ENCODE assay signal across 8 cellular contexts in the genomic region with DNA sequence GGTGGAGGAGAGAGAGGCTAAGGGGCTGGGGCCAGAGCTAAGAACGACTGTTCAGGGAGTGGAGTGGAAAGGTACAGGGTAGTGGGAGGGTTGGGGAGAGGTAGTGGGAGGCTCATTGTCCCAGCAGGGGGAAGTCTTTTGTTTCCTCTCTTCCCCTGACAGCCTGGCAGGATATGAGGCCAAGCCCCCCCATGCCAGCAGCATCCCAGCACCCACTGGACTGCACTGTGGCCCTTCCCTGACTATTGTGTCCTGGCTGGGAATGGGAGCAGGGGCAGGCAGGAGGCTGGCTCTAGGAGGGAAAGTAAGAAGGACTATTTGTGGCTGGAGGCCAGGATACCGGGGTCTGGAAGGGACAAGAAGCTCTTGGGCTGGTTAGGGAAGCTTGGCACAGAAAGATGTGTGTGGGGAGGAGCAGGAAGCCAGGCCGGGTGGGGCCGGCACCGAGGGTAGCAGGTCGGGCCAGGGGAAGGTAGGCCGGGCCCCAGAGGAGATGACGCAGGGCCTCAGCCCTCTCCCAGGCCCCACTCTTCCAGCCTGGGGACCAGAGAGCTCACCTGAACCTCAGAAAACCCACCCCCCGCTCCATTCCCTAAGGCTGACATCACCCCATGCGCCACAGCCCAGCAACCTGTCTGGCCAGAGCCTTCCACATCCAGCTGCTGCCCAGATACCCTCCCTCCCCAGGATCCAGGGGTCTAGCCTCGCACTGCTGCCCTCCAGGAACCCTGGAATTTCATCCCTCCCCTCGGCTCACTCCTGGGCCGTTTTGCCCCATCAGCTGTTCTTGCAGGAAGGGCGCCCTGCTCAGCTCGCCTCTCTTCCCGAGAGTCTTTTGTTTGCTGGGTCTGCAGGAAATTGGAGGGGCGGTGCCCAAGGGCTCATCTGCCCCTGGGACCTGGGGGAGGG. TPM values are rescaled to one million over a fixed set of nuclear protein-coding genes. Genes with fewer than 3 reads are reported as not detected.
DNase-seq lines count a peak whose midpoint lies in the region; ATAC-seq and TF ChIP-seq lines count a peak whose summit lies in the region.

No MANE protein-coding gene starts in this region.

- peak overlapping the region; percentile 85 to 86 for H3K27ac ChIP-seq in uterus

- H3K4me1 Mint-ChIP-seq in activated T-cell treated with anti-CD3 and anti-CD28 coated beads, Interleukin-2, amount 50 U/mL, for 72 hours (ENCODE audit: low read depth) = peaks cover 11% of the 10 kb centered on the region
- H3K4me1 Mint-ChIP-seq in dendritic cell treated with granulocyte-macrophage colony-stimulating factor and Interleukin-4, amounts not matched to agents 40 ng/mL and 50 ng/mL, for 4 days (ENCODE audit: low read depth) = peaks cover 18% of the 10 kb centered on the region

- ATAC-seq in activated T-cell treated with anti-CD3 and anti-CD28 coated beads, Interleukin-2, amount 50 U/mL, for 72 hours (replicated peaks in 1 of 2) = no peak
- no peak for ATAC-seq in GM21447 (IDR thresholded peaks at IDR 0.05; ENCODE audit: unreplicated experiment)

- H3K4me3 ChIP-seq in uterus = no peak overlapping the region

- H3K9me3 ChIP-seq in uterus = no peaks in the 10 kb centered on the region

- no peak for TF ChIP-seq CTCF in uterus (IDR thresholded peaks at IDR 0.05)

- DNase-seq in activated T-cell treated with anti-CD3 and anti-CD28 coated beads, Interleukin-2, amount 50 U/mL, for 72 hours = no peak
- DNase-seq in activated T-cell treated with anti-CD3 and anti-CD28 coated beads, Interleukin-2, amount 50 U/mL, for 48 hours = no peak
- DNase-seq in lung microvascular endothelial cell (ENCODE audit: low read depth in 2 of 2) = peak; percentile 57 to 95
- DNase-seq in uterus = peak; percentile 41 to 85
- DNase-seq in SKM-1 treated with dmso at 0.1 percent for 144 hours (lab: John Stamatoyannopoulos, UW; ENCODE audit: unreplicated experiment) = no peak
- no peak for DNase-seq in stimulated activated CD4-positive, alpha-beta T cell treated with anti-CD3 and anti-CD28 coated beads, Interleukin-15, amount 100 ng/mL, for 24 hours

- no peaks in the 10 kb centered on the region for H3K27me3 Mint-ChIP-seq in activated T-cell treated with anti-CD3 and anti-CD28 coated beads, Interleukin-2, amount 50 U/mL, for 72 hours (ENCODE audit: low read depth)
- peaks cover 17% of the 10 kb centered on the region for H3K27me3 Mint-ChIP-seq in dendritic cell treated with granulocyte-macrophage colony-stimulating factor and Interleukin-4, amounts not matched to agents 40 ng/mL and 50 ng/mL, for 4 days

- TF ChIP-seq POLR2A in uterus (IDR thresholded peaks at IDR 0.05) = no peak

- H3K9me3 Mint-ChIP-seq in activated T-cell treated with anti-CD3 and anti-CD28 coated beads, Interleukin-2, amount 50 U/mL, for 72 hours = no peaks in the 10 kb centered on the region
- H3K9me3 Mint-ChIP-seq in dendritic cell treated with granulocyte-macrophage colony-stimulating factor and Interleukin-4, amounts not matched to agents 40 ng/mL and 50 ng/mL, for 4 days = no peaks in the 10 kb centered on the region

- intact Hi-C loops in dendritic cell treated with granulocyte-macrophage colony-stimulating factor and Interleukin-4, amounts not matched to agents 40 ng/mL and 50 ng/mL, for 4 days (cut with micrococcal nuclease) = loop anchor here (5.0 kb wide), 1 partner anchor 34 kb away; no protein-coding TSS in a partner anchor
- intact Hi-C loops in uterus (cut with DNase I; ENCODE audit: low total_unique reads) = no loop called here

- no peaks in the 10 kb centered on the region for H3K36me3 ChIP-seq in uterus

- H3K27ac Mint-ChIP-seq in activated T-cell treated with anti-CD3 and anti-CD28 coated beads, Interleukin-2, amount 50 U/mL, for 72 hours = no peak overlapping the region
- peak overlapping the region; percentile 68 for H3K27ac Mint-ChIP-seq in dendritic cell treated with granulocyte-macrophage colony-stimulating factor and Interleukin-4, amounts not matched to agents 40 ng/mL and 50 ng/mL, for 4 days

- no peaks in the 10 kb centered on the region for H3K27me3 ChIP-seq in uterus

- no peaks in the 10 kb centered on the region for H3K36me3 Mint-ChIP-seq in activated T-cell treated with anti-CD3 and anti-CD28 coated beads, Interleukin-2, amount 50 U/mL, for 72 hours (ENCODE audit: insufficient read depth in 2 of 2)
- no peaks in the 10 kb centered on the region for H3K36me3 Mint-ChIP-seq in dendritic cell treated with granulocyte-macrophage colony-stimulating factor and Interleukin-4, amounts not matched to agents 40 ng/mL and 50 ng/mL, for 4 days (ENCODE audit: low read depth)

- peaks cover 0 to 6% of the 10 kb centered on the region in 2 donors for H3K4me1 ChIP-seq in uterus

- peak overlapping the region; percentile 38 to 40 for H3K4me3 Mint-ChIP-seq in activated T-cell treated with anti-CD3 and anti-CD28 coated beads, Interleukin-2, amount 50 U/mL, for 72 hours
- no peak overlapping the region for H3K4me3 Mint-ChIP-seq in dendritic cell treated with granulocyte-macrophage colony-stimulating factor and Interleukin-4, amounts not matched to agents 40 ng/mL and 50 ng/mL, for 4 days

RNA-seq across cellular contexts. Expression of a gene that starts 8.8 kb away (rescaled TPM):
- total RNA-seq in activated T-cell treated with anti-CD3 and anti-CD28 coated beads, Interleukin-2, amount 50 U/mL, for 72 hours = 1 to 10 TPM; 2.4 to 3.4 TPM
- total RNA-seq in lung microvascular endothelial cell (250 and 393 TPM in 2 replicates), uterus (100 to 1,000 TPM in 3 of 4 donors, 10 to 100 TPM in 1; 73.5 to 374 (median 163) TPM)

RNA-seq across cellular contexts. Expression of a gene that starts 16.4 kb away (rescaled TPM):
- total RNA-seq in activated T-cell treated with anti-CD3 and anti-CD28 coated beads, Interleukin-2, amount 50 U/mL, for 72 hours = 10 to 100 TPM; 17.6 to 20.1 TPM
- total RNA-seq in lung microvascular endothelial cell = 34.0 and 39.3 TPM in 2 replicates
- 10 to 100 TPM in 3 of 4 donors, 1 to 10 TPM in 1; 9.0 to 36.9 (median 25.9) TPM for total RNA-seq in uterus

RNA-seq across cellular contexts. Expression of a gene that starts 31.0 kb away (rescaled TPM):
- 10 to 100 TPM; 28.3 to 31.5 TPM for total RNA-seq in activated T-cell treated with anti-CD3 and anti-CD28 coated beads, Interleukin-2, amount 50 U/mL, for 72 hours
- 36.4 and 41.3 TPM in 2 replicates for total RNA-seq in lung microvascular endothelial cell
- 100 to 1,000 TPM in 1 of 4 donors, 10 to 100 TPM in 3; 26.2 to 105 (median 61.6) TPM for total RNA-seq in uterus

RNA-seq across cellular contexts. Expression of a gene that starts 38.7 kb away (rescaled TPM):
- 100 to 1,000 TPM; 140 to 145 TPM for total RNA-seq in activated T-cell treated with anti-CD3 and anti-CD28 coated beads, Interleukin-2, amount 50 U/mL, for 72 hours
- total RNA-seq in lung microvascular endothelial cell (29.9 and 34.9 TPM in 2 replicates), uterus (100 to 1,000 TPM in 1 of 4 donors, 10 to 100 TPM in 3; 17.1 to 185 (median 41.1) TPM)

RNA-seq across cellular contexts. Expression of a gene that starts 53.4 kb away (rescaled TPM):
- total RNA-seq in activated T-cell treated with anti-CD3 and anti-CD28 coated beads, Interleukin-2, amount 50 U/mL, for 72 hours = under 1 TPM; 0.34 to 0.83 TPM
- total RNA-seq in lung microvascular endothelial cell (1.5 and 2.2 TPM in 2 replicates), uterus (1 to 10 TPM in 3 of 4 donors, not detected in 1; 4.8 to 9.7 (median 5.0) TPM)

Comparison
In these comparisons a context has a peak if more than half of its experiments do, and no peak if none do; other contexts are left out.
1. DNase-seq: peak in lung microvascular endothelial cell (2 of 2) and uterus (2 of 2); none in activated T-cell treated with anti-CD3 and anti-CD28 coated beads, Interleukin-2, amount 50 U/mL, for 72 hours (0 of 2), activated T-cell treated with anti-CD3 and anti-CD28 coated beads, Interleukin-2, amount 50 U/mL, for 48 hours (0 of 2), SKM-1 treated with dmso at 0.1 percent for 144 hours (single experiment) and stimulated activated CD4-positive, alpha-beta T cell treated with anti-CD3 and anti-CD28 coated beads, Interleukin-15, amount 100 ng/mL, for 24 hours (single experiment).
2. RNA of a gene that starts 8.8 kb away (total RNA-seq): 250 to 393 TPM in lung microvascular endothelial cell and 73.5 to 374 TPM in uterus; 2.4 to 3.4 TPM in activated T-cell treated with anti-CD3 and anti-CD28 coated beads, Interleukin-2, amount 50 U/mL, for 72 hours; every median in the first group is over 10 times any median in the second.